1 cellular context compared by ENCODE assay signal in genomic region chr1:247156787-247157232, GRCh38.
TF ChIP-seq lines count a peak whose summit lies in the region.

No MANE protein-coding gene starts in this region.

TF ChIP-seq in H1, 55 proteins besides CTCF, POLR2A, EP300 and RAD21:
- TF ChIP-seq ZNF274 (IDR thresholded peaks at IDR 0.05; ENCODE audit: borderline replicate concordance, extremely low read depth, low read length) (peak; percentile 97), KDM1A (IDR thresholded peaks at IDR 0.05; ENCODE audit: borderline replicate concordance, low read length) (0 out of 2 replicates have a peak, but pooled peaks have one; percentile 24), ATF2 (IDR thresholded peaks at IDR 0.05; ENCODE audit: low read length) (no peak)
